28 cellular contexts compared by ENCODE assay signal in genomic region chr2:189595412-189595811, GRCh38.
"Had no signal": no experiment of that assay in that cellular context is flagged by ENCODE, and none has a peak within 500 bp of the region (broad histone marks: within the 10 kb centered on the region; RNA-seq: fewer than 3 reads in every experiment).

No MANE protein-coding gene starts in this region.

- DNase-seq: activated B cell treated with CpG ODN at 0.5 μM for 24 hours; activated CD4-positive, alpha-beta T cell treated with anti-CD3 and anti-CD28 coated beads for 48 hours; activated CD4-positive, alpha-beta T cell treated with anti-CD3 and anti-CD28 coated beads, Interleukin-2, amount 50 U/mL, for 1 hour; activated CD4-positive, alpha-beta T cell treated with anti-CD3 and anti-CD28 coated beads, Interleukin-2, amount 50 U/mL, for 48 hours; activated CD8-positive, alpha-beta memory T cell treated with anti-CD3 and anti-CD28 coated beads for 24 hours; activated CD8-positive, alpha-beta T cell treated with anti-CD3 and anti-CD28 coated beads for 36 hours; activated effector memory CD4-positive, alpha-beta T cell treated with Interleukin-2 at 50 U/mL for 16 hours; activated gamma-delta T cell treated with Interleukin-2 at 50 U/mL for 16 hours; activated naive CD4-positive, alpha-beta T cell treated with anti-CD3 and anti-CD28 coated beads for 36 hours; activated naive CD8-positive, alpha-beta T cell treated with anti-CD3 and anti-CD28 coated beads, Interleukin-2, amount 10 ng/mL, durations not matched to agents 7 days and 5 days; activated T-cell treated with anti-CD3 and anti-CD28 coated beads, Interleukin-2, amount 50 U/mL, for 4 hours; central memory CD4-positive, alpha-beta T cell; cerebellar nuclear complex; colonic mucosa; effector CD8-positive, alpha-beta T cell; foreskin fibroblast; head of caudate nucleus; T-helper 17 cell; T1000; WERI-Rb-1 had no signal

- H3K4me1 ChIP-seq: ascending aorta, breast epithelium, colonic mucosa had no signal

- H3K9me3 ChIP-seq: ascending aorta, breast epithelium, colonic mucosa had no signal

- ATAC-seq: activated CD4-positive, CD25-positive, alpha-beta regulatory T cell treated with anti-CD3 and anti-CD28 coated beads, Interleukin-2, amount 50 U/mL, for 24 hours; activated CD8-positive, alpha-beta T cell treated with anti-CD3 and anti-CD28 coated beads for 36 hours; activated naive CD4-positive, alpha-beta T cell treated with anti-CD3 and anti-CD28 coated beads, Interleukin-2, amount 50 U/mL, for 72 hours; activated T-cell treated with anti-CD3 and anti-CD28 coated beads, Interleukin-2, amount 50 U/mL, for 4 hours; activated T-helper 17 cell treated with anti-CD3 and anti-CD28 coated beads, Interleukin-2, amount 50 U/mL, for 72 hours; esophagus mucosa; T-helper 17 cell had no signal

- H3K27me3 ChIP-seq: ascending aorta, breast epithelium, colonic mucosa had no signal

- H3K4me3 ChIP-seq: ascending aorta, breast epithelium, cardiac muscle cell, colonic mucosa had no signal

- H3K36me3 ChIP-seq: ascending aorta, breast epithelium, cardiac muscle cell, colonic mucosa, WERI-Rb-1 had no signal

- H3K27ac ChIP-seq: ascending aorta, breast epithelium, cardiac muscle cell, colonic mucosa, epithelial cell of prostate, WERI-Rb-1 had no signal
